Comparison of ENCODE assay signal across 15 cellular contexts in the genomic region with DNA sequence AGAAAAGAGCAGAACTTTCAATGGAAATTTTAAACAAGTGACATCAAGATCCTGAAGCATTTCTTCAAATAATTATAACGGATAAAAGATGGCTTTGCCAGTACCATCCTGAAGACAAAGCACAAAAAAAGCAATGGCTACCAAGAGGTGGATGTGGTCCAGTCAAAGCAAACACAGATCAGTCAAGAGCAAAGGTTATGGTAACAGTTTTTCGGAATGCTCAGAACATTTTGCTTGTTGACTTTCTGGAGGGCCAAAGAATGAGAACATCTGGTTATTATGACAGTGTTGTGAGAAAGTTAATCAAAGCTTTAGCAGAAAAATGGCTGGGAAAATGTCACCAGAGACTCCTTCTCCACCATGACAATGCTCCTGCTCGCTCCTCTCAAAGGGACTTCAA.
"Had no signal": no experiment of that assay in that cellular context is flagged by ENCODE, and none has a peak within 500 bp of the region (broad histone marks: within the 10 kb centered on the region; RNA-seq: fewer than 3 reads in every experiment).

No MANE protein-coding gene starts in this region.

- H3K79me2 ChIP-seq: hepatocyte had no signal

- H3K27me3 Mint-ChIP-seq: activated T-helper 17 cell treated with anti-CD3 and anti-CD28 coated beads, Interleukin-2, amount 50 U/mL, for 72 hours; type B pancreatic cell had no signal

- H3K27me3 ChIP-seq: hepatocyte, left lung had no signal

- H3K36me3 ChIP-seq: left lung, SJCRH30 had no signal

- H3K4me2 ChIP-seq: hepatocyte had no signal

- DNase-seq: activated naive CD4-positive, alpha-beta T cell treated with Interleukin-2 at 50 U/mL for 16 hours; anterior cingulate cortex; left lung; mesendoderm; retina; SJCRH30; stimulated activated CD4-positive, alpha-beta T cell treated with anti-CD3 and anti-CD28 coated beads, Interleukin-4, amount 100 ng/mL, for 1 hour; stimulated activated naive CD4-positive, alpha-beta T cell; SW 1271 had no signal

- H3K27ac Mint-ChIP-seq: activated T-helper 17 cell treated with anti-CD3 and anti-CD28 coated beads, Interleukin-2, amount 50 U/mL, for 72 hours; natural killer cell treated with Interleukin-12 subunit alpha and Interleukin-12 subunit beta and Interleukin-15 and Interleukin-18, amount 100 ng/mL, for 72 hours; T-helper 2 cell treated with Interferon-gamma antibody and Interleukin-4, amounts not matched to agents 5 μg/mL and 100 μg/mL, for 36 hours; type B pancreatic cell had no signal

- H3K9me3 Mint-ChIP-seq: activated T-helper 17 cell treated with anti-CD3 and anti-CD28 coated beads, Interleukin-2, amount 50 U/mL, for 72 hours; natural killer cell treated with Interleukin-12 subunit alpha and Interleukin-12 subunit beta and Interleukin-15 and Interleukin-18, amount 100 ng/mL, for 72 hours; T-helper 2 cell treated with Interferon-gamma antibody and Interleukin-4, amounts not matched to agents 5 μg/mL and 100 μg/mL, for 36 hours; type B pancreatic cell had no signal

- H3K4me3 Mint-ChIP-seq: activated T-helper 17 cell treated with anti-CD3 and anti-CD28 coated beads, Interleukin-2, amount 50 U/mL, for 72 hours; natural killer cell treated with Interleukin-12 subunit alpha and Interleukin-12 subunit beta and Interleukin-15 and Interleukin-18, amount 100 ng/mL, for 72 hours; T-helper 2 cell treated with Interferon-gamma antibody and Interleukin-4, amounts not matched to agents 5 μg/mL and 100 μg/mL, for 36 hours; type B pancreatic cell had no signal

- ATAC-seq: activated CD4-positive, CD25-positive, alpha-beta regulatory T cell treated with anti-CD3 and anti-CD28 coated beads, Interleukin-2, amount 50 U/mL, for 24 hours; activated T-helper 17 cell treated with anti-CD3 and anti-CD28 coated beads, Interleukin-2, amount 50 U/mL, for 72 hours; left lung; natural killer cell treated with Interleukin-12 subunit alpha and Interleukin-12 subunit beta and Interleukin-15 and Interleukin-18, amount 100 ng/mL, for 72 hours had no signal

- H3K27ac ChIP-seq: hepatocyte, left lung, SJCRH30 had no signal

- H3K9me3 ChIP-seq: left lung, SJCRH30 had no signal

- H2AFZ ChIP-seq: hepatocyte had no signal

- H3K36me3 Mint-ChIP-seq: natural killer cell treated with Interleukin-12 subunit alpha and Interleukin-12 subunit beta and Interleukin-15 and Interleukin-18, amount 100 ng/mL, for 72 hours; type B pancreatic cell had no signal

- H3K4me3 ChIP-seq: hepatocyte, left lung, SJCRH30 had no signal
